In the genomic region with DNA sequence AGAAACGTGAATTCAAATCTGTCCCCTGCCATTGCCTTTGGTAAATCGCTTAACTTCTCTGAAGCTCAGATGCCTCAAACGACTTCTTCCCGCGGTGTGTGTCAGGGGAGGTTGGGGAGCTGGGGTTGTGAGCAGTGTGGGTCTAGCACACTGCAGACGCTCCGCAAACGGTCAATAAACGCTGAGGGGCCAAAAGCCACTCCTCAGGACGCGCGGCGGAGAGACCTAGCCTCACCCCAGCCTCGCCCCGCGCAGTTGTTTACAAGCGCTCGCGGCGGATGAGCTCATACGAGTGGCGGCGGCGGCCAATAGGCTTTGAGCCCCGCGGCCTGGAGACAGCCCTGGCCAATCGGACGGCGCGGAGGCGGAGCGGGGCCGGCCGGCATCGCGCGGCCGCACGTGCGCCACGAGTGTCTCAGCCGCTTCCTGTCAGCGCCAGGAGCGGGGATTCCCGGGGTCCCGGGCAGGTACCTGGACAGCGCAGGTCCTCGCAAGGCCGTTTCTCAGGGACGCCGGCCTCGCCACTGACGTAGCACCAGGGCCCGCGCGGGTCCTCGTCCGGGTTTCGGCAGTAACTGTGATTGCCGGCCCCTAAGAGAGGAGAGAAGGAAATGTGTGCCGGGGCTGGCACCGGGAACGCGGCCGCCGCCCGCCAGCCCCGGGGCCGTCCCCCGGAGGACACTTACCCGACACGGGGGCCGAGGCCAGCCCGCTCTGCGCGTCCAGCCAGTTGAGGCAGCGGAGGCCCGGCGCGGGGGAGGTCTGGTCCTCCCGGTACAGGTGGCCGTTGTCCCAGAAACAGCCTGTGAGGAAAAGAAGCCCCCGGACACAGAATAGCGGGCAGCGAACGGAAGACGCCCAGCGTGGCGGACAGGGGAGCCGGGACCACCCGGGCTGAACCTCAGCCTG, we compare ENCODE assay signal across 8 cellular contexts. TPM values are rescaled to one million over a fixed set of nuclear protein-coding genes. Genes with fewer than 3 reads are reported as not detected.
DNase-seq lines count a peak whose midpoint lies in the region; ATAC-seq and TF ChIP-seq lines count a peak whose summit lies in the region.

No MANE protein-coding gene starts in this region.

- H3K4me3 ChIP-seq in kidney epithelial cell (ENCODE audit: low read depth, low read length), result peak overlapping the region; percentile 63

- in situ Hi-C loops in GM18951 (cut with MboI; ENCODE audit: low sequenced_read_pairs, unreplicated experiment), result no loop called here

- no peaks in the 10 kb centered on the region for H3K27me3 ChIP-seq in kidney epithelial cell (ENCODE audit: control insufficient read depth, insufficient read depth, low read length)

- H3K36me3 ChIP-seq in kidney epithelial cell (ENCODE audit: control insufficient read depth, insufficient read depth, low read length), result peaks cover 6% of the 10 kb centered on the region

- ATAC-seq in HG03159 (IDR thresholded peaks at IDR 0.05; ENCODE audit: unreplicated experiment), result peak; percentile 88

- no peak for TF ChIP-seq CTCF in kidney epithelial cell (IDR thresholded peaks at IDR 0.05; ENCODE audit: insufficient read depth, low read length, poor library complexity, severe bottlenecking)

- DNase-seq in AG08396 (ENCODE audit: low spot score) (peak; percentile 98), NCI-H446 (lab: John Stamatoyannopoulos, UW) (peak; percentile 79 to 93), cerebellar cortex (ENCODE audit: low spot score) (peak; percentile 92), kidney epithelial cell (ENCODE audit: low read depth) (peak; percentile 63)
- DNase-seq in activated CD4-positive, CD25-positive, alpha-beta regulatory T cell treated with anti-CD3 and anti-CD28 coated beads, Interleukin-2, amount 50 U/mL, for 72 hours, result peak; percentile 95
- DNase-seq in stimulated activated CD4-positive, alpha-beta T cell treated with anti-CD3 and anti-CD28 coated beads, Interleukin-15, amount 100 ng/mL, for 48 hours (ENCODE audit: low read depth in 2 of 2), result peak; percentile 83 to 92

- peak; percentile 48 for TF ChIP-seq POLR2A in GM18951 (IDR thresholded peaks at IDR 0.05; ENCODE audit: extremely low read depth, insufficient read depth, insufficient read length)

RNA-seq across cellular contexts. Expression of a gene that starts 1.5 kb away (rescaled TPM):
- total RNA-seq in kidney epithelial cell, result 14.0 and 17.5 TPM in 2 replicates

RNA-seq across cellular contexts. Expression of a gene that starts 55.4 kb away (rescaled TPM):
- total RNA-seq in kidney epithelial cell, result 56.6 and 60.7 TPM in 2 replicates

Comparison
In these comparisons a context has a peak if more than half of its experiments do, and no peak if none do; other contexts are left out.
1. Peak in every context shown above with its lines: DNase-seq, ATAC-seq and H3K4me3 ChIP-seq.